Comparison of ENCODE assay signal across 12 cellular contexts in genomic region chr5:157520911-157521703, GRCh38. TPM values are rescaled to one million over a fixed set of nuclear protein-coding genes. Genes with fewer than 3 reads are reported as not detected.
DNase-seq lines count a peak whose midpoint lies in the region; ATAC-seq and TF ChIP-seq lines count a peak whose summit lies in the region.
"Had no signal": no experiment of that assay in that cellular context is flagged by ENCODE, and none has a peak within 500 bp of the region (broad histone marks: within the 10 kb centered on the region; RNA-seq: fewer than 3 reads in every experiment).

No MANE protein-coding gene starts in this region.

- ATAC-seq in left lung: peak; percentile 46
- peak; percentile 59 for ATAC-seq in upper lobe of right lung

- TF ChIP-seq CTCF in left lung (IDR thresholded peaks at IDR 0.05) (peak in 1 of 2 donors; percentile 14), upper lobe of right lung (IDR thresholded peaks at IDR 0.05) (no peak), glutamatergic neuron (IDR thresholded peaks at IDR 0.05; ENCODE audit: partially characterized antibody, unreplicated experiment) (no peak)

- H3K36me3 ChIP-seq in left lung (peaks cover 0 to 15% of the 10 kb centered on the region in 2 donors), upper lobe of right lung (peaks cover 6% of the 10 kb centered on the region)
- H3K36me3 ChIP-seq: Peyer's patch had no signal

- no peaks in the 10 kb centered on the region for H3K9me3 Mint-ChIP-seq in activated CD4-positive, alpha-beta memory T cell treated with anti-CD3 and anti-CD28 coated beads, Interleukin-2, amount 10 ng/mL, durations not matched to agents 7 days and 5 days
- H3K9me3 Mint-ChIP-seq in activated CD4-positive, alpha-beta memory T cell treated with anti-CD3 and anti-CD28 coated beads for 36 hours: no peaks in the 10 kb centered on the region
- peaks cover 3% of the 10 kb centered on the region for H3K9me3 Mint-ChIP-seq in glutamatergic neuron (ENCODE audit: unreplicated experiment)

- peak overlapping the region; percentile 39 to 59 for H3K27ac ChIP-seq in left lung
- H3K27ac ChIP-seq in upper lobe of right lung: peak overlapping the region; percentile 2

- H3K27me3 ChIP-seq in left lung: no peaks in the 10 kb centered on the region
- H3K27me3 ChIP-seq in upper lobe of right lung: no peaks in the 10 kb centered on the region
- H3K27me3 ChIP-seq: Peyer's patch had no signal

- no peak for DNase-seq in activated CD4-positive, alpha-beta memory T cell treated with anti-CD3 and anti-CD28 coated beads, Interleukin-2, amount 10 ng/mL, durations not matched to agents 7 days and 5 days
- DNase-seq in activated CD4-positive, alpha-beta memory T cell treated with anti-CD3 and anti-CD28 coated beads for 36 hours: no peak
- DNase-seq in dedifferentiated amniotic fluid mesenchymal stem cell (ENCODE audit: extremely low spot score) (peak; percentile 30), left lung (no peak), upper lobe of right lung (no peak), activated gamma-delta T cell treated with Interleukin-2 at 50 U/mL for 16 hours (no peak), amniotic stem cell (lab: John Stamatoyannopoulos, UW) (no peak), glutamatergic neuron (no peak)
- DNase-seq: ACHN; activated CD8-positive, alpha-beta memory T cell treated with anti-CD3 and anti-CD28 coated beads for 24 hours; NCI-H1417 treated with DMSO at 0.1 percent for 48 hours had no signal

- no peaks in the 10 kb centered on the region for H3K9me3 ChIP-seq in left lung
- H3K9me3 ChIP-seq in upper lobe of right lung: no peaks in the 10 kb centered on the region
- H3K9me3 ChIP-seq: Peyer's patch had no signal

- H3K4me3 ChIP-seq in left lung: no peak overlapping the region
- no peak overlapping the region for H3K4me3 ChIP-seq in upper lobe of right lung
- H3K4me3 ChIP-seq: Peyer's patch had no signal

- CTCF ChIA-PET in activated CD4-positive, alpha-beta memory T cell treated with anti-CD3 and anti-CD28 coated beads, Interleukin-2, amount 10 ng/mL, durations not matched to agents 7 days and 5 days (lab: Charles Lee): interaction anchor here (0.6 to 2.9 kb wide), 3 partner anchors 19 to 222 kb away, joined by 3 to 14 read pairs (median 3); partner anchors contain the start of gene LSM11
- CTCF ChIA-PET in activated CD4-positive, alpha-beta memory T cell treated with anti-CD3 and anti-CD28 coated beads for 36 hours (lab: Charles Lee): interaction anchor here (1.2 to 2.3 kb wide), 2 partner anchors 13 to 222 kb away, joined by 4 to 6 read pairs; partner anchors contain the start of gene LSM11

- H3K27me3 Mint-ChIP-seq in activated CD4-positive, alpha-beta memory T cell treated with anti-CD3 and anti-CD28 coated beads, Interleukin-2, amount 10 ng/mL, durations not matched to agents 7 days and 5 days: no peaks in the 10 kb centered on the region
- H3K27me3 Mint-ChIP-seq in activated CD4-positive, alpha-beta memory T cell treated with anti-CD3 and anti-CD28 coated beads for 36 hours: no peaks in the 10 kb centered on the region
- peaks cover 2% of the 10 kb centered on the region for H3K27me3 Mint-ChIP-seq in glutamatergic neuron (ENCODE audit: unreplicated experiment)

- H3K4me1 ChIP-seq in left lung (peaks cover 5 to 17% of the 10 kb centered on the region in 2 donors), upper lobe of right lung (peaks cover 20% of the 10 kb centered on the region)

- POLR2A ChIA-PET in activated CD4-positive, alpha-beta memory T cell treated with anti-CD3 and anti-CD28 coated beads, Interleukin-2, amount 10 ng/mL, durations not matched to agents 7 days and 5 days (lab: Charles Lee): interaction anchor here (1.5 to 2.7 kb wide), 2 partner anchors 9 to 20 kb away, joined by 4 to 15 read pairs; no protein-coding TSS in a partner anchor
- POLR2A ChIA-PET in activated CD4-positive, alpha-beta memory T cell treated with anti-CD3 and anti-CD28 coated beads for 36 hours (lab: Charles Lee): interaction anchor here (1.0 to 1.3 kb wide), 2 partner anchors 13 to 19 kb away, joined by 3 read pairs; no protein-coding TSS in a partner anchor

- H3K4me3 Mint-ChIP-seq in activated CD4-positive, alpha-beta memory T cell treated with anti-CD3 and anti-CD28 coated beads, Interleukin-2, amount 10 ng/mL, durations not matched to agents 7 days and 5 days: no peak overlapping the region
- no peak overlapping the region for H3K4me3 Mint-ChIP-seq in activated CD4-positive, alpha-beta memory T cell treated with anti-CD3 and anti-CD28 coated beads for 36 hours
- no peak overlapping the region for H3K4me3 Mint-ChIP-seq in glutamatergic neuron (ENCODE audit: unreplicated experiment)

- peak overlapping the region; percentile 43 for H3K27ac Mint-ChIP-seq in activated CD4-positive, alpha-beta memory T cell treated with anti-CD3 and anti-CD28 coated beads, Interleukin-2, amount 10 ng/mL, durations not matched to agents 7 days and 5 days
- no peak overlapping the region for H3K27ac Mint-ChIP-seq in activated CD4-positive, alpha-beta memory T cell treated with anti-CD3 and anti-CD28 coated beads for 36 hours
- no peak overlapping the region for H3K27ac Mint-ChIP-seq in glutamatergic neuron (ENCODE audit: unreplicated experiment)

- H3K36me3 Mint-ChIP-seq in activated CD4-positive, alpha-beta memory T cell treated with anti-CD3 and anti-CD28 coated beads, Interleukin-2, amount 10 ng/mL, durations not matched to agents 7 days and 5 days (ENCODE audit: low read depth): peaks cover 85% of the 10 kb centered on the region
- H3K36me3 Mint-ChIP-seq in activated CD4-positive, alpha-beta memory T cell treated with anti-CD3 and anti-CD28 coated beads for 36 hours: peaks cover 47% of the 10 kb centered on the region
- no peaks in the 10 kb centered on the region for H3K36me3 Mint-ChIP-seq in glutamatergic neuron (ENCODE audit: unreplicated experiment)

- intact Hi-C loops in activated CD4-positive, alpha-beta memory T cell treated with anti-CD3 and anti-CD28 coated beads for 36 hours (cut with micrococcal nuclease): no loop called here
- intact Hi-C loops in left lung (cut with DNase I) (no loop called here), upper lobe of right lung (cut with DNase I) (no loop called here)

- H3K4me1 Mint-ChIP-seq in activated CD4-positive, alpha-beta memory T cell treated with anti-CD3 and anti-CD28 coated beads, Interleukin-2, amount 10 ng/mL, durations not matched to agents 7 days and 5 days: peaks cover 68% of the 10 kb centered on the region
- peaks cover 31% of the 10 kb centered on the region for H3K4me1 Mint-ChIP-seq in activated CD4-positive, alpha-beta memory T cell treated with anti-CD3 and anti-CD28 coated beads for 36 hours (ENCODE audit: low read depth)
- H3K4me1 Mint-ChIP-seq in glutamatergic neuron (ENCODE audit: low read depth, unreplicated experiment): no peaks in the 10 kb centered on the region

RNA-seq across cellular contexts. Expression of gene ADAM19, which starts 54.5 kb away (rescaled TPM):
- total RNA-seq in activated CD4-positive, alpha-beta memory T cell treated with anti-CD3 and anti-CD28 coated beads, Interleukin-2, amount 10 ng/mL, durations not matched to agents 7 days and 5 days: 100 to 1,000 TPM; 309 to 313 TPM
- total RNA-seq in activated CD4-positive, alpha-beta memory T cell treated with anti-CD3 and anti-CD28 coated beads for 36 hours: 100 to 1,000 TPM; 107 to 111 TPM
- total RNA-seq in left lung: 10 to 100 TPM; 17.1 to 20.8 TPM
- 10.6 TPM for total RNA-seq in upper lobe of right lung
- total RNA-seq in glutamatergic neuron (ENCODE audit: unreplicated experiment): 41.2 TPM
